ENCODE assay signal across 1 cellular context in the genomic region with DNA sequence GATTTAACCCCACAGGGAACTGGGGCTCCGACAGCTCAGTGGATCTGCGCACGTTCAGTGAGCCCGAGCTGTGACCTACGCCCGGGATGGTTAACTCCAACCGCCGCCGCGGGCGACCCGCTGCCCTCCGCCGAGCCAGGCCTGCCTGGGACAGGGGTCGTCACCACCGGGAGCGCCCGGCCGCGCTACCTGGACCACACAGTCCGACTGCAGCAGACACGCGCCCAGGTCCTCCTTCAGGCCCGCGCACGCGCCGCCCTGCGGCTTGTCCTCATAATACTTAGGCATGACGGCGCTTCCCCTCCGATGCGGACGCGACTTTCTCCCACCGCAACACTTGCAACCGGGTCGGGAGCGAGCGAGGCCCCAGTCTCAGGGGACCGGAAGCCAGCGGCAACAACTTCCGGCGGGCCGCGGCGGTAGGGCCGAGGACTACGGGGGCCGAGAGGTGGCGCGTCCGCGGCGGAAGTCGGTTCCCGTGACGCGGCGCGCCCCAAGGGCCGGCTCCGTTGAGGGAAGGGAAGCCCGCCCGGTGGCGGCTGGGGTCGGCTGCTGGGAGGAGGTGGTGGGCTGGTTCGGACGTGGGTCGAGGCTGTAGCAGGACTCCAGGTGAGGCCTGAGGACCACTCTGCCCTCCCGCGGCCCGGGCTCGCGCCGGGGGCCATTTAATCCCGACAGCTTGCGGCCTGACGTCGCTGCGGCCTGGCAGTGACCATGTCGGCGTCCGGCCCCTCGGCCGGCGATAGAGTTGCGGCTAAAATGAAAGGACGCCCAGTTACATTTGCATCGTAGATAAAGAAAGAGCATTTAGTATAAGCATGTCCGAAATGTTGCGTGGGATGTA.
A peak's percentile ranks its signal among the peaks of the same experiment; 100 is the strongest.
TF ChIP-seq lines count a peak whose summit lies in the region.

A gene with protein sequence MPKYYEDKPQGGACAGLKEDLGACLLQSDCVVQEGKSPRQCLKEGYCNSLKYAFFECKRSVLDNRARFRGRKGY (minus strand): TSS at position 395 of the 844 bp plus-strand sequence. CDS start 107 bp downstream, at position 288.
A gene with protein sequence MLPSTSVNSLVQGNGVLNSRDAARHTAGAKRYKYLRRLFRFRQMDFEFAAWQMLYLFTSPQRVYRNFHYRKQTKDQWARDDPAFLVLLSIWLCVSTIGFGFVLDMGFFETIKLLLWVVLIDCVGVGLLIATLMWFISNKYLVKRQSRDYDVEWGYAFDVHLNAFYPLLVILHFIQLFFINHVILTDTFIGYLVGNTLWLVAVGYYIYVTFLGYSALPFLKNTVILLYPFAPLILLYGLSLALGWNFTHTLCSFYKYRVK (plus strand): TSS at position 472 of the 844 bp plus-strand sequence. CDS start 1,171 bp downstream, outside the sequence.

TF ChIP-seq in K562, 482 proteins besides CTCF, POLR2A, EP300 and RAD21 (continued from another document and continues in another):
- no peak for TF ChIP-seq CSDE1 (IDR thresholded peaks at IDR 0.05)
- no peak for TF ChIP-seq HNRNPL (IDR thresholded peaks at IDR 0.05; ENCODE audit: low read depth, low read length)
- no peak for TF ChIP-seq ZNF431 (CRISPR knock-in tag; IDR thresholded peaks at IDR 0.05)
- TF ChIP-seq NR2F6 (CRISPR knock-in tag; IDR thresholded peaks at IDR 0.05): no peak
- no peak for TF ChIP-seq HDAC6 (IDR thresholded peaks at IDR 0.05; ENCODE audit: low read depth, low read length)
- TF ChIP-seq TRIM24 (IDR thresholded peaks at IDR 0.05): peak in 1 of 2 experiments; percentile 86; a peak in 2 of 4 replicates
- TF ChIP-seq MTA1 (IDR thresholded peaks at IDR 0.05; ENCODE audit: borderline replicate concordance): no peak
- peak; percentile 76; the same call in 1 of the 2 replicates for TF ChIP-seq ZNF589 (CRISPR knock-in tag; IDR thresholded peaks at IDR 0.05; ENCODE audit: low read depth)
- TF ChIP-seq, protein P1, sequence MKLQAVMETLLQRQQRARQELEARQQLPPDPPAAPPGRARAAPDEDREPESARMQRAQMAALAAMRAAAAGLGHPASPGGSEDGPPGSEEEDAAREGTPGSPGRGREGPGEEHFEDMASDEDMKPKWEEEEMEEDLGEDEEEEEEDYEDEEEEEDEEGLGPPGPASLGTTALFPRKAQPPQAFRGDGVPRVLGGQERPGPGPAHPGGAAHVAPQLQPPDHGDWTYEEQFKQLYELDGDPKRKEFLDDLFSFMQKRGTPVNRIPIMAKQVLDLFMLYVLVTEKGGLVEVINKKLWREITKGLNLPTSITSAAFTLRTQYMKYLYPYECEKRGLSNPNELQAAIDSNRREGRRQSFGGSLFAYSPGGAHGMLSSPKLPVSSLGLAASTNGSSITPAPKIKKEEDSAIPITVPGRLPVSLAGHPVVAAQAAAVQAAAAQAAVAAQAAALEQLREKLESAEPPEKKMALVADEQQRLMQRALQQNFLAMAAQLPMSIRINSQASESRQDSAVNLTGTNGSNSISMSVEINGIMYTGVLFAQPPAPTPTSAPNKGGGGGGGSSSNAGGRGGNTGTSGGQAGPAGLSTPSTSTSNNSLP (IDR thresholded peaks at IDR 0.05; ENCODE audit: borderline replicate concordance, low read depth, low read length): no peak
- TF ChIP-seq, protein P2, sequence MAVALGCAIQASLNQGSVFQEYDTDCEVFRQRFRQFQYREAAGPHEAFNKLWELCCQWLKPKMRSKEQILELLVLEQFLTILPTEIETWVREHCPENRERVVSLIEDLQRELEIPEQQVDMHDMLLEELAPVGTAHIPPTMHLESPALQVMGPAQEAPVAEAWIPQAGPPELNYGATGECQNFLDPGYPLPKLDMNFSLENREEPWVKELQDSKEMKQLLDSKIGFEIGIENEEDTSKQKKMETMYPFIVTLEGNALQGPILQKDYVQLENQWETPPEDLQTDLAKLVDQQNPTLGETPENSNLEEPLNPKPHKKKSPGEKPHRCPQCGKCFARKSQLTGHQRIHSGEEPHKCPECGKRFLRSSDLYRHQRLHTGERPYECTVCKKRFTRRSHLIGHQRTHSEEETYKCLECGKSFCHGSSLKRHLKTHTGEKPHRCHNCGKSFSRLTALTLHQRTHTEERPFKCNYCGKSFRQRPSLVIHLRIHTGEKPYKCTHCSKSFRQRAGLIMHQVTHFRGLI (CRISPR knock-in tag; IDR thresholded peaks at IDR 0.05): no peak
- TF ChIP-seq ZNF444 (CRISPR knock-in tag; IDR thresholded peaks at IDR 0.05): no peak
- peak in 2 of 3 experiments; percentile 77 to 84 for TF ChIP-seq YY1 (IDR thresholded peaks at IDR 0.05; ENCODE audit: borderline replicate concordance in 1 of 3, control insufficient read depth in 1 of 3, extremely low read depth in 1 of 3, insufficient read depth in 3 of 3, insufficient read length in 1 of 3, insufficient replicate concordance in 2 of 3, low read depth in 1 of 3, low read length in 2 of 3)
- no peak for TF ChIP-seq ZNF696 (CRISPR knock-in tag; conservative IDR thresholded peaks at IDR 0.05)
- TF ChIP-seq KAT2B (IDR thresholded peaks at IDR 0.05; ENCODE audit: low read depth, low read length): no peak
- TF ChIP-seq, protein P3, sequence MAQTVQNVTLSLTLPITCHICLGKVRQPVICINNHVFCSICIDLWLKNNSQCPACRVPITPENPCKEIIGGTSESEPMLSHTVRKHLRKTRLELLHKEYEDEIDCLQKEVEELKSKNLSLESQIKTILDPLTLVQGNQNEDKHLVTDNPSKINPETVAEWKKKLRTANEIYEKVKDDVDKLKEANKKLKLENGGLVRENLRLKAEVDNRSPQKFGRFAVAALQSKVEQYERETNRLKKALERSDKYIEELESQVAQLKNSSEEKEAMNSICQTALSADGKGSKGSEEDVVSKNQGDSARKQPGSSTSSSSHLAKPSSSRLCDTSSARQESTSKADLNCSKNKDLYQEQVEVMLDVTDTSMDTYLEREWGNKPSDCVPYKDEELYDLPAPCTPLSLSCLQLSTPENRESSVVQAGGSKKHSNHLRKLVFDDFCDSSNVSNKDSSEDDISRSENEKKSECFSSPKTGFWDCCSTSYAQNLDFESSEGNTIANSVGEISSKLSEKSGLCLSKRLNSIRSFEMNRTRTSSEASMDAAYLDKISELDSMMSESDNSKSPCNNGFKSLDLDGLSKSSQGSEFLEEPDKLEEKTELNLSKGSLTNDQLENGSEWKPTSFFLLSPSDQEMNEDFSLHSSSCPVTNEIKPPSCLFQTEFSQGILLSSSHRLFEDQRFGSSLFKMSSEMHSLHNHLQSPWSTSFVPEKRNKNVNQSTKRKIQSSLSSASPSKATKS (CRISPR knock-in tag; IDR thresholded peaks at IDR 0.05): no peak
- TF ChIP-seq, protein P4, sequence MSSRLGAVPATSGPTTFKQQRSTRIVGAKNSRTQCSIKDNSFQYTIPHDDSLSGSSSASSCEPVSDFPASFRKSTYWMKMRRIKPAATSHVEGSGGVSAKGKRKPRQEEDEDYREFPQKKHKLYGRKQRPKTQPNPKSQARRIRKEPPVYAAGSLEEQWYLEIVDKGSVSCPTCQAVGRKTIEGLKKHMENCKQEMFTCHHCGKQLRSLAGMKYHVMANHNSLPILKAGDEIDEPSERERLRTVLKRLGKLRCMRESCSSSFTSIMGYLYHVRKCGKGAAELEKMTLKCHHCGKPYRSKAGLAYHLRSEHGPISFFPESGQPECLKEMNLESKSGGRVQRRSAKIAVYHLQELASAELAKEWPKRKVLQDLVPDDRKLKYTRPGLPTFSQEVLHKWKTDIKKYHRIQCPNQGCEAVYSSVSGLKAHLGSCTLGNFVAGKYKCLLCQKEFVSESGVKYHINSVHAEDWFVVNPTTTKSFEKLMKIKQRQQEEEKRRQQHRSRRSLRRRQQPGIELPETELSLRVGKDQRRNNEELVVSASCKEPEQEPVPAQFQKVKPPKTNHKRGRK (tag; IDR thresholded peaks at IDR 0.05): no peak
- TF ChIP-seq, protein P5, sequence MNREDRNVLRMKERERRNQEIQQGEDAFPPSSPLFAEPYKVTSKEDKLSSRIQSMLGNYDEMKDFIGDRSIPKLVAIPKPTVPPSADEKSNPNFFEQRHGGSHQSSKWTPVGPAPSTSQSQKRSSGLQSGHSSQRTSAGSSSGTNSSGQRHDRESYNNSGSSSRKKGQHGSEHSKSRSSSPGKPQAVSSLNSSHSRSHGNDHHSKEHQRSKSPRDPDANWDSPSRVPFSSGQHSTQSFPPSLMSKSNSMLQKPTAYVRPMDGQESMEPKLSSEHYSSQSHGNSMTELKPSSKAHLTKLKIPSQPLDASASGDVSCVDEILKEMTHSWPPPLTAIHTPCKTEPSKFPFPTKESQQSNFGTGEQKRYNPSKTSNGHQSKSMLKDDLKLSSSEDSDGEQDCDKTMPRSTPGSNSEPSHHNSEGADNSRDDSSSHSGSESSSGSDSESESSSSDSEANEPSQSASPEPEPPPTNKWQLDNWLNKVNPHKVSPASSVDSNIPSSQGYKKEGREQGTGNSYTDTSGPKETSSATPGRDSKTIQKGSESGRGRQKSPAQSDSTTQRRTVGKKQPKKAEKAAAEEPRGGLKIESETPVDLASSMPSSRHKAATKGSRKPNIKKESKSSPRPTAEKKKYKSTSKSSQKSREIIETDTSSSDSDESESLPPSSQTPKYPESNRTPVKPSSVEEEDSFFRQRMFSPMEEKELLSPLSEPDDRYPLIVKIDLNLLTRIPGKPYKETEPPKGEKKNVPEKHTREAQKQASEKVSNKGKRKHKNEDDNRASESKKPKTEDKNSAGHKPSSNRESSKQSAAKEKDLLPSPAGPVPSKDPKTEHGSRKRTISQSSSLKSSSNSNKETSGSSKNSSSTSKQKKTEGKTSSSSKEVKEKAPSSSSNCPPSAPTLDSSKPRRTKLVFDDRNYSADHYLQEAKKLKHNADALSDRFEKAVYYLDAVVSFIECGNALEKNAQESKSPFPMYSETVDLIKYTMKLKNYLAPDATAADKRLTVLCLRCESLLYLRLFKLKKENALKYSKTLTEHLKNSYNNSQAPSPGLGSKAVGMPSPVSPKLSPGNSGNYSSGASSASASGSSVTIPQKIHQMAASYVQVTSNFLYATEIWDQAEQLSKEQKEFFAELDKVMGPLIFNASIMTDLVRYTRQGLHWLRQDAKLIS (CRISPR knock-in tag; IDR thresholded peaks at IDR 0.05): peak; percentile 87
- TF ChIP-seq, protein P6, sequence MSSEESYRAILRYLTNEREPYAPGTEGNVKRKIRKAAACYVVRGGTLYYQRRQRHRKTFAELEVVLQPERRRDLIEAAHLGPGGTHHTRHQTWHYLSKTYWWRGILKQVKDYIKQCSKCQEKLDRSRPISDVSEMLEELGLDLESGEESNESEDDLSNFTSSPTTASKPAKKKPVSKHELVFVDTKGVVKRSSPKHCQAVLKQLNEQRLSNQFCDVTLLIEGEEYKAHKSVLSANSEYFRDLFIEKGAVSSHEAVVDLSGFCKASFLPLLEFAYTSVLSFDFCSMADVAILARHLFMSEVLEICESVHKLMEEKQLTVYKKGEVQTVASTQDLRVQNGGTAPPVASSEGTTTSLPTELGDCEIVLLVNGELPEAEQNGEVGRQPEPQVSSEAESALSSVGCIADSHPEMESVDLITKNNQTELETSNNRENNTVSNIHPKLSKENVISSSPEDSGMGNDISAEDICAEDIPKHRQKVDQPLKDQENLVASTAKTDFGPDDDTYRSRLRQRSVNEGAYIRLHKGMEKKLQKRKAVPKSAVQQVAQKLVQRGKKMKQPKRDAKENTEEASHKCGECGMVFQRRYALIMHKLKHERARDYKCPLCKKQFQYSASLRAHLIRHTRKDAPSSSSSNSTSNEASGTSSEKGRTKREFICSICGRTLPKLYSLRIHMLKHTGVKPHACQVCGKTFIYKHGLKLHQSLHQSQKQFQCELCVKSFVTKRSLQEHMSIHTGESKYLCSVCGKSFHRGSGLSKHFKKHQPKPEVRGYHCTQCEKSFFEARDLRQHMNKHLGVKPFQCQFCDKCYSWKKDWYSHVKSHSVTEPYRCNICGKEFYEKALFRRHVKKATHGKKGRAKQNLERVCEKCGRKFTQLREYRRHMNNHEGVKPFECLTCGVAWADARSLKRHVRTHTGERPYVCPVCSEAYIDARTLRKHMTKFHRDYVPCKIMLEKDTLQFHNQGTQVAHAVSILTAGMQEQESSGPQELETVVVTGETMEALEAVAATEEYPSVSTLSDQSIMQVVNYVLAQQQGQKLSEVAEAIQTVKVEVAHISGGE (CRISPR knock-in tag; IDR thresholded peaks at IDR 0.05): peak; percentile 87 to 97 (median 95); a peak in 5 of 6 replicates
- TF ChIP-seq EP400 (IDR thresholded peaks at IDR 0.05): peak; percentile 93
- no peak for TF ChIP-seq RBM15 (IDR thresholded peaks at IDR 0.05; ENCODE audit: insufficient read depth, low read length)
- TF ChIP-seq, protein P7, sequence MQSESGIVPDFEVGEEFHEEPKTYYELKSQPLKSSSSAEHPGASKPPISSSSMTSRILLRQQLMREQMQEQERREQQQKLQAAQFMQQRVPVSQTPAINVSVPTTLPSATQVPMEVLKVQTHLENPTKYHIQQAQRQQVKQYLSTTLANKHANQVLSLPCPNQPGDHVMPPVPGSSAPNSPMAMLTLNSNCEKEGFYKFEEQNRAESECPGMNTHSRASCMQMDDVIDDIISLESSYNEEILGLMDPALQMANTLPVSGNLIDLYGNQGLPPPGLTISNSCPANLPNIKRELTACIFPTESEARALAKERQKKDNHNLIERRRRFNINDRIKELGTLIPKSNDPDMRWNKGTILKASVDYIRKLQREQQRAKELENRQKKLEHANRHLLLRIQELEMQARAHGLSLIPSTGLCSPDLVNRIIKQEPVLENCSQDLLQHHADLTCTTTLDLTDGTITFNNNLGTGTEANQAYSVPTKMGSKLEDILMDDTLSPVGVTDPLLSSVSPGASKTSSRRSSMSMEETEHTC (IDR thresholded peaks at IDR 0.05): no peak
- no peak for TF ChIP-seq ZNF57 (CRISPR knock-in tag; IDR thresholded peaks at IDR 0.05)
- TF ChIP-seq, protein P8, sequence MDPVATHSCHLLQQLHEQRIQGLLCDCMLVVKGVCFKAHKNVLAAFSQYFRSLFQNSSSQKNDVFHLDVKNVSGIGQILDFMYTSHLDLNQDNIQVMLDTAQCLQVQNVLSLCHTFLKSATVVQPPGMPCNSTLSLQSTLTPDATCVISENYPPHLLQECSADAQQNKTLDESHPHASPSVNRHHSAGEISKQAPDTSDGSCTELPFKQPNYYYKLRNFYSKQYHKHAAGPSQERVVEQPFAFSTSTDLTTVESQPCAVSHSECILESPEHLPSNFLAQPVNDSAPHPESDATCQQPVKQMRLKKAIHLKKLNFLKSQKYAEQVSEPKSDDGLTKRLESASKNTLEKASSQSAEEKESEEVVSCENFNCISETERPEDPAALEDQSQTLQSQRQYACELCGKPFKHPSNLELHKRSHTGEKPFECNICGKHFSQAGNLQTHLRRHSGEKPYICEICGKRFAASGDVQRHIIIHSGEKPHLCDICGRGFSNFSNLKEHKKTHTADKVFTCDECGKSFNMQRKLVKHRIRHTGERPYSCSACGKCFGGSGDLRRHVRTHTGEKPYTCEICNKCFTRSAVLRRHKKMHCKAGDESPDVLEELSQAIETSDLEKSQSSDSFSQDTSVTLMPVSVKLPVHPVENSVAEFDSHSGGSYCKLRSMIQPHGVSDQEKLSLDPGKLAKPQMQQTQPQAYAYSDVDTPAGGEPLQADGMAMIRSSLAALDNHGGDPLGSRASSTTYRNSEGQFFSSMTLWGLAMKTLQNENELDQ (CRISPR knock-in tag; IDR thresholded peaks at IDR 0.05; ENCODE audit: borderline replicate concordance): 0 out of 2 replicates have a peak, but pooled peaks have one; percentile 8
- TF ChIP-seq SAP30 (IDR thresholded peaks at IDR 0.05; ENCODE audit: borderline replicate concordance, insufficient read depth, low read depth, low read length, poor library complexity, severe bottlenecking): peak; percentile 72
- no peak for TF ChIP-seq GTF2A2 (tag; IDR thresholded peaks at IDR 0.05)
- TF ChIP-seq PKNOX1 (IDR thresholded peaks at IDR 0.05): peak; percentile 57; the same call in 1 of the 2 replicates
- no peak for TF ChIP-seq ZNF174 (CRISPR knock-in tag; IDR thresholded peaks at IDR 0.05)
